Comparison of ENCODE assay signal across 13 cellular contexts in genomic region chr7:94700926-94701554, GRCh38. TPM values are rescaled to one million over a fixed set of nuclear protein-coding genes. Genes with fewer than 3 reads are reported as not detected.
A peak's percentile ranks its signal among the peaks of the same experiment; 100 is the strongest.
DNase-seq lines count a peak whose midpoint lies in the region; TF ChIP-seq lines count a peak whose summit lies in the region.
"Had no signal": no experiment of that assay in that cellular context is flagged by ENCODE, and none has a peak within 500 bp of the region (broad histone marks: within the 10 kb centered on the region; RNA-seq: fewer than 3 reads in every experiment).

No MANE protein-coding gene starts in this region.

- H3K4me3 ChIP-seq in HUES6 (ENCODE audit: low read depth, low read length), result no peak overlapping the region
- H3K4me3 ChIP-seq in adipocyte (ENCODE audit: low read length), result no peak overlapping the region
- no peak overlapping the region for H3K4me3 ChIP-seq in fibroblast of pulmonary artery (replicated peaks; ENCODE audit: low read depth, low read length)
- H3K4me3 ChIP-seq: vagina had no signal

- peaks cover 5% of the 10 kb centered on the region; the same call in 1 of the 2 replicates for H3K9me3 ChIP-seq in HUES6 (ENCODE audit: control insufficient read depth, insufficient read depth, low read depth, low read length)
- H3K9me3 ChIP-seq in adipocyte (ENCODE audit: control insufficient read depth, low read length), result no peaks in the 10 kb centered on the region
- H3K9me3 ChIP-seq: vagina had no signal

- TF ChIP-seq CTCF in fibroblast of pulmonary artery (IDR thresholded peaks at IDR 0.05; ENCODE audit: low read length, missing control alignments), result no peak

- DNase-seq in adipocyte (ENCODE audit: low read depth), result peak; percentile 17
- DNase-seq in fibroblast of pulmonary artery (ENCODE audit: low read depth), result peak; percentile 65
- DNase-seq in renal cortical epithelial cell (ENCODE audit: low read depth), result peak; percentile 18
- no peak for DNase-seq in UCSD-AML1 (lab: John Stamatoyannopoulos, UW; ENCODE audit: unreplicated experiment)
- DNase-seq in stimulated activated CD4-positive, alpha-beta T cell treated with anti-CD3 and anti-CD28 coated beads, Interleukin-2, amount 100 ng/mL, for 24 hours, result no peak
- DNase-seq in activated CD8-positive, alpha-beta memory T cell treated with anti-CD3 and anti-CD28 coated beads, Interleukin-2, amount 50 U/mL, for 48 hours, result no peak
- DNase-seq: activated CD8-positive, alpha-beta T cell treated with anti-CD3 and anti-CD28 coated beads for 36 hours; CD4-positive, alpha-beta T cell; effector memory CD4-positive, alpha-beta T cell; NCI-H1930; NCI-H82 had no signal

- peak overlapping the region; percentile 12; the same call in 1 of the 2 replicates for H3K27ac ChIP-seq in HUES6 (ENCODE audit: low read depth, low read length)
- H3K27ac ChIP-seq: vagina had no signal

- no peaks in the 10 kb centered on the region for H3K27me3 ChIP-seq in HUES6 (ENCODE audit: control insufficient read depth, insufficient read depth, low read length)
- no peaks in the 10 kb centered on the region for H3K27me3 ChIP-seq in adipocyte (replicated peaks; ENCODE audit: control insufficient read depth, insufficient read depth, low read length)
- H3K27me3 ChIP-seq: vagina had no signal

- H3K4me1 ChIP-seq in HUES6 (ENCODE audit: control insufficient read depth, insufficient read depth, low read length) (peaks cover 16% of the 10 kb centered on the region), adipocyte (ENCODE audit: control insufficient read depth, insufficient read depth, low read length) (peaks cover 27% of the 10 kb centered on the region)

- no peaks in the 10 kb centered on the region for H3K36me3 ChIP-seq in HUES6 (ENCODE audit: control insufficient read depth, insufficient read depth, low read length)
- H3K36me3 ChIP-seq in adipocyte (ENCODE audit: control insufficient read depth, insufficient read depth, low read length, severe bottlenecking), result no peaks in the 10 kb centered on the region
- H3K36me3 ChIP-seq: vagina had no signal

- H3K9ac ChIP-seq in HUES6 (ENCODE audit: low read length), result no peak overlapping the region
- no peak overlapping the region for H3K9ac ChIP-seq in adipocyte (ENCODE audit: low read length)

RNA-seq across cellular contexts. Expression of gene SGCE, which starts 45.1 kb away (rescaled TPM):
- 66.0 and 129 TPM in 2 replicates for total RNA-seq in renal cortical epithelial cell

Comparison
In these comparisons a context has a peak if more than half of its experiments do, and no peak if none do; other contexts are left out.
1. DNase-seq: peak in adipocyte (single experiment), fibroblast of pulmonary artery (single experiment) and renal cortical epithelial cell (single experiment); none in UCSD-AML1 (single experiment), stimulated activated CD4-positive, alpha-beta T cell treated with anti-CD3 and anti-CD28 coated beads, Interleukin-2, amount 100 ng/mL, for 24 hours (0 of 2) and activated CD8-positive, alpha-beta memory T cell treated with anti-CD3 and anti-CD28 coated beads, Interleukin-2, amount 50 U/mL, for 48 hours (single experiment).